In the genomic region with DNA sequence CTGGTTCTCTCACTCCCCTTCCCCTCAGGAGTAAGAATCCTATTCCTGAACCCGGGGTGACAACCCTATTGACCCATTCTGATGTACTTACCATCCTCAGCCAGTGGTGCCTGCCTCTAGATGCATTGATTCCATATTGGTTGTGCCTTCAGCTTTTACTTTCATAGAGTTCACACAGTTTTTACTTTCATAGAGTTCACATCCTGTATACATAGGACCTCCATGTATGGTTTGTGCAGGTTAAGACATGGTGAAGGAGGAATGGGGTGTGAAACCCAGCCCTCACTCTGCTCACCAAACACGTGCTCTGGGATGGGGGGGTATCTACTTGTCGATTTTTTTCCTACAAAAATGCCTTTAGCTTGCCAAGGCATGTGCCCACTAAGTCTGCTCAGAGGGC, we compare ENCODE assay signal across 26 cellular contexts.
"Had no signal": no experiment of that assay in that cellular context is flagged by ENCODE, and none has a peak within 500 bp of the region (broad histone marks: within the 10 kb centered on the region; RNA-seq: fewer than 3 reads in every experiment).

No MANE protein-coding gene starts in this region.

- H3K27ac Mint-ChIP-seq: activated CD4-positive, alpha-beta T cell treated with anti-CD3 and anti-CD28 coated beads, Interleukin-2, amount 10 ng/mL, durations not matched to agents 7 days and 5 days; endodermal cell; nephron; progenitor cell of endocrine pancreas had no signal

- H3K9me3 ChIP-seq: colonic mucosa, right atrium auricular region, tibial nerve, vagina had no signal

- H3K36me3 ChIP-seq: brain microvascular endothelial cell, colonic mucosa, right atrium auricular region, tibial nerve, vagina had no signal

- H3K27ac ChIP-seq: brain microvascular endothelial cell, colonic mucosa, epithelial cell of prostate, right atrium auricular region, tibial nerve, vagina had no signal

- H3K9me3 Mint-ChIP-seq: activated CD4-positive, alpha-beta T cell treated with anti-CD3 and anti-CD28 coated beads, Interleukin-2, amount 10 ng/mL, durations not matched to agents 7 days and 5 days; central memory CD8-positive, alpha-beta T cell; endodermal cell; nephron had no signal

- H3K27me3 Mint-ChIP-seq: central memory CD8-positive, alpha-beta T cell had no signal

- H3K4me3 Mint-ChIP-seq: activated CD4-positive, alpha-beta T cell treated with anti-CD3 and anti-CD28 coated beads, Interleukin-2, amount 10 ng/mL, durations not matched to agents 7 days and 5 days; central memory CD8-positive, alpha-beta T cell; endodermal cell; nephron had no signal

- DNase-seq: activated CD4-positive, alpha-beta T cell treated with anti-CD3 and anti-CD28 coated beads, Interleukin-2, amount 10 ng/mL, durations not matched to agents 7 days and 5 days; activated CD8-positive, alpha-beta memory T cell treated with anti-CD3 and anti-CD28 coated beads for 24 hours; activated CD8-positive, alpha-beta memory T cell treated with anti-CD3 and anti-CD28 coated beads, Interleukin-2, amount 50 U/mL, for 48 hours; activated effector memory CD4-positive, alpha-beta T cell treated with anti-CD3 and anti-CD28 coated beads, Interleukin-2, amount 50 U/mL, for 16 hours; activated naive CD4-positive, alpha-beta T cell treated with anti-CD3 and anti-CD28 coated beads, Interleukin-2, amount 50 U/mL, for 16 hours; activated T-cell treated with anti-CD3 and anti-CD28 coated beads, Interleukin-2, amount 50 U/mL, for 48 hours; aorta; brain microvascular endothelial cell; colonic mucosa; endodermal cell; foreskin fibroblast; glutamatergic neuron; hippocampal formation; nucleus accumbens; stimulated activated CD4-positive, alpha-beta T cell treated with anti-CD3 and anti-CD28 coated beads, Interleukin-2, amount 100 ng/mL, for 24 hours; stimulated activated naive CD8-positive, alpha-beta T cell treated with anti-CD3 and anti-CD28 coated beads, Interleukin-15, Interleukin-2, amounts not matched to agents 100 U/mL and 50 U/mL, for 24 hours; substantia nigra had no signal

- ATAC-seq: activated CD4-positive, CD25-positive, alpha-beta regulatory T cell treated with anti-CD3 and anti-CD28 coated beads, Interleukin-2, amount 50 U/mL, for 24 hours; stimulated activated naive CD8-positive, alpha-beta T cell treated with anti-CD3 and anti-CD28 coated beads, Interleukin-15, Interleukin-2, amounts not matched to agents 100 U/mL and 50 U/mL, for 24 hours had no signal

- H3K27me3 ChIP-seq: brain microvascular endothelial cell, colonic mucosa, right atrium auricular region, tibial nerve, vagina had no signal

- H3K4me1 Mint-ChIP-seq: activated CD4-positive, alpha-beta T cell treated with anti-CD3 and anti-CD28 coated beads, Interleukin-2, amount 10 ng/mL, durations not matched to agents 7 days and 5 days; nephron had no signal

- H3K4me1 ChIP-seq: colonic mucosa, right atrium auricular region, tibial nerve, vagina had no signal

- H3K4me3 ChIP-seq: colonic mucosa, lung, right atrium auricular region, tibial nerve, vagina had no signal
